ENCODE assay signal across 17 cellular contexts in genomic region chr18:76354348-76354747, GRCh38.
A peak's percentile ranks its signal among the peaks of the same experiment; 100 is the strongest.
DNase-seq lines count a peak whose midpoint lies in the region; ATAC-seq and TF ChIP-seq lines count a peak whose summit lies in the region.
"Had no signal": no experiment of that assay in that cellular context is flagged by ENCODE, and none has a peak within 500 bp of the region (broad histone marks: within the 10 kb centered on the region; RNA-seq: fewer than 3 reads in every experiment).

No MANE protein-coding gene starts in this region.

- H3K4me3 ChIP-seq in MG63 (no peak overlapping the region), epithelial cell of esophagus (ENCODE audit: low read length) (no peak overlapping the region), smooth muscle cell (no peak overlapping the region)
- H3K4me3 ChIP-seq: heart right ventricle had no signal

- no peak overlapping the region for H3K9ac ChIP-seq in smooth muscle cell (ENCODE audit: low read depth)

- no peaks in the 10 kb centered on the region for H3K36me3 ChIP-seq in MG63
- no peaks in the 10 kb centered on the region for H3K36me3 ChIP-seq in smooth muscle cell (ENCODE audit: low read depth)

- no peaks in the 10 kb centered on the region for H3F3A ChIP-seq in smooth muscle cell (ENCODE audit: low read depth)

- no peak overlapping the region for H3K27ac ChIP-seq in smooth muscle cell (ENCODE audit: low read depth)
- H3K27ac ChIP-seq: heart right ventricle had no signal

- TF ChIP-seq CTCF in epithelial cell of esophagus (IDR thresholded peaks at IDR 0.05; ENCODE audit: insufficient read depth, low read depth, low read length, missing control alignments) (no peak), smooth muscle cell (IDR thresholded peaks at IDR 0.05; ENCODE audit: borderline replicate concordance, insufficient read depth, poor library complexity, severe bottlenecking) (no peak)

- intact Hi-C loops in Right ventricle myocardium superior (cut with DNase I) = no loop called here

- DNase-seq in AG08396 (ENCODE audit: low spot score) (peak; percentile 59), MG63 (peak; percentile 54), epithelial cell of esophagus (ENCODE audit: low read depth) (peak; percentile 47), myocyte (ENCODE audit: low read depth) (peak; percentile 56), smooth muscle cell (lab: John Stamatoyannopoulos, UW; ENCODE audit: unreplicated experiment) (no peak), Right ventricle myocardium superior (no peak)
- DNase-seq: activated CD4-positive, alpha-beta memory T cell treated with anti-CD3 and anti-CD28 coated beads for 36 hours; activated gamma-delta T cell; COR-L47; effector memory CD8-positive, alpha-beta T cell; heart right ventricle; NCI-H1105 treated with DMSO at 0.1 percent for 48 hours; NCI-H2171 treated with DMSO at 0.1 percent for 48 hours; stimulated activated naive CD8-positive, alpha-beta T cell treated with anti-CD3 and anti-CD28 coated beads, Interleukin-15, Interleukin-2, amounts not matched to agents 100 U/mL and 50 U/mL, for 24 hours had no signal

- H4K20me1 ChIP-seq in smooth muscle cell (ENCODE audit: low read depth) = no peaks in the 10 kb centered on the region

- peaks cover 5% of the 10 kb centered on the region for H3K4me1 ChIP-seq in smooth muscle cell (ENCODE audit: low read depth)

- WGBS in smooth muscle cell (ENCODE audit: low lambda C conversion rate) = 38% methylated on average over 1 of the region's 1 CpG

- ATAC-seq in GM19463 (IDR thresholded peaks at IDR 0.05; ENCODE audit: unreplicated experiment) (no peak), HG02852 (IDR thresholded peaks at IDR 0.05; ENCODE audit: unreplicated experiment) (no peak), Right ventricle myocardium superior (ENCODE audit: poor library complexity) (no peak)
- ATAC-seq: effector memory CD8-positive, alpha-beta T cell; natural killer cell treated with Interleukin-12 subunit alpha and Interleukin-12 subunit beta and Interleukin-15 and Interleukin-18, amount 100 ng/mL, for 72 hours; stimulated activated naive CD8-positive, alpha-beta T cell treated with anti-CD3 and anti-CD28 coated beads, Interleukin-15, Interleukin-2, amounts not matched to agents 100 U/mL and 50 U/mL, for 24 hours had no signal

- no peak overlapping the region for H3K4me2 ChIP-seq in smooth muscle cell

- H3K27me3 ChIP-seq in MG63 (no peaks in the 10 kb centered on the region), smooth muscle cell (ENCODE audit: low read depth) (no peaks in the 10 kb centered on the region)
- H3K27me3 ChIP-seq: heart right ventricle had no signal

- H3K9me3 ChIP-seq in MG63 (no peaks in the 10 kb centered on the region; the same call in 1 of the 2 replicates), smooth muscle cell (replicated peaks; ENCODE audit: low read depth) (no peaks in the 10 kb centered on the region)

- H2AFZ ChIP-seq in smooth muscle cell (ENCODE audit: low read depth) = no peak overlapping the region

- no peaks in the 10 kb centered on the region for H3K79me2 ChIP-seq in smooth muscle cell (ENCODE audit: low read depth)

Comparison
In these comparisons a context has a peak if more than half of its experiments do, and no peak if none do; other contexts are left out.
1. DNase-seq: peak in AG08396 (single experiment), MG63 (single experiment), epithelial cell of esophagus (single experiment) and myocyte (single experiment); none in smooth muscle cell (single experiment) and Right ventricle myocardium superior (single experiment).